ENCODE assay signal across 9 cellular contexts in genomic region chr15:55279100-55279745, GRCh38. TPM values are rescaled to one million over a fixed set of nuclear protein-coding genes. Genes with fewer than 3 reads are reported as not detected.
A peak's percentile ranks its signal among the peaks of the same experiment; 100 is the strongest.
DNase-seq lines count a peak whose midpoint lies in the region; ATAC-seq and TF ChIP-seq lines count a peak whose summit lies in the region.
"Had no signal": no experiment of that assay in that cellular context is flagged by ENCODE, and none has a peak within 500 bp of the region (broad histone marks: within the 10 kb centered on the region; RNA-seq: fewer than 3 reads in every experiment).

No MANE protein-coding gene starts in this region.

- CTCF ChIA-PET in CD4-positive, alpha-beta memory T cell (lab: Charles Lee; ENCODE audit: partially characterized antibody), result interaction anchor here (4.5 kb wide), 1 partner anchor 61 kb away, joined by 22 read pairs; no protein-coding TSS in a partner anchor

- no peak for TF ChIP-seq CTCF in HL-60 (IDR thresholded peaks at IDR 0.05; ENCODE audit: insufficient read depth, low read length)

- intact Hi-C loops in CD4-positive, alpha-beta memory T cell (cut with micrococcal nuclease), result loop anchor here (1.0 kb wide), 1 partner anchor 11 kb away; no protein-coding TSS in a partner anchor

- peak overlapping the region; percentile 33 to 88 (median 70) for H3K4me3 Mint-ChIP-seq in CD4-positive, alpha-beta memory T cell
- peak overlapping the region; percentile 74 for H3K4me3 Mint-ChIP-seq in activated naive CD8-positive, alpha-beta T cell treated with anti-CD3 and anti-CD28 coated beads, Interleukin-2, amount 10 ng/mL, durations not matched to agents 7 days and 5 days
- H3K4me3 Mint-ChIP-seq in naive thymus-derived CD8-positive, alpha-beta T cell, result peak overlapping the region in 9 of 10 donors; percentile 44 to 76 (median 59)

- H3K4me3 ChIP-seq in CD4-positive, alpha-beta memory T cell (ENCODE audit: low read length in 2 of 2), result peak overlapping the region; percentile 14 to 25
- no peak overlapping the region for H3K4me3 ChIP-seq in HL-60 (replicated peaks; ENCODE audit: insufficient read depth, low read length)
- H3K4me3 ChIP-seq: cardiac muscle cell had no signal

- H3K4me1 Mint-ChIP-seq in CD4-positive, alpha-beta memory T cell, result peaks cover 67 to 95% (median 81%) of the 10 kb centered on the region in 4 donors
- H3K4me1 Mint-ChIP-seq in activated naive CD8-positive, alpha-beta T cell treated with anti-CD3 and anti-CD28 coated beads, Interleukin-2, amount 10 ng/mL, durations not matched to agents 7 days and 5 days, result peaks cover 79% of the 10 kb centered on the region
- peaks cover 30 to 90% (median 85%) of the 10 kb centered on the region in 4 donors for H3K4me1 Mint-ChIP-seq in naive thymus-derived CD8-positive, alpha-beta T cell

- H3K36me3 ChIP-seq in CD4-positive, alpha-beta memory T cell (ENCODE audit: insufficient read depth, low read length), result no peaks in the 10 kb centered on the region
- H3K36me3 ChIP-seq: cardiac muscle cell had no signal

- no peaks in the 10 kb centered on the region for H3K9me3 Mint-ChIP-seq in CD4-positive, alpha-beta memory T cell
- H3K9me3 Mint-ChIP-seq in activated naive CD8-positive, alpha-beta T cell treated with anti-CD3 and anti-CD28 coated beads, Interleukin-2, amount 10 ng/mL, durations not matched to agents 7 days and 5 days, result no peaks in the 10 kb centered on the region
- no peaks in the 10 kb centered on the region for H3K9me3 Mint-ChIP-seq in naive thymus-derived CD8-positive, alpha-beta T cell

- peaks cover 84% of the 10 kb centered on the region for H3K4me1 ChIP-seq in CD4-positive, alpha-beta memory T cell (ENCODE audit: insufficient read depth, low read length)

- peak overlapping the region; percentile 56 for H3K27ac ChIP-seq in CD4-positive, alpha-beta memory T cell (ENCODE audit: low read depth, low read length)
- peak overlapping the region; percentile 66 for H3K27ac ChIP-seq in HL-60 (replicated peaks)
- H3K27ac ChIP-seq: cardiac muscle cell had no signal

- TF ChIP-seq POLR2A in erythroblast (IDR thresholded peaks at IDR 0.05; ENCODE audit: low read length), result no peak

- H3K36me3 Mint-ChIP-seq in CD4-positive, alpha-beta memory T cell, result peaks cover 0 to 6% of the 10 kb centered on the region in 2 donors
- peaks cover 13% of the 10 kb centered on the region for H3K36me3 Mint-ChIP-seq in activated naive CD8-positive, alpha-beta T cell treated with anti-CD3 and anti-CD28 coated beads, Interleukin-2, amount 10 ng/mL, durations not matched to agents 7 days and 5 days
- peaks cover 0 to 3% (median 2%) of the 10 kb centered on the region in 3 donors for H3K36me3 Mint-ChIP-seq in naive thymus-derived CD8-positive, alpha-beta T cell

- H3K27me3 Mint-ChIP-seq in CD4-positive, alpha-beta memory T cell, result no peaks in the 10 kb centered on the region
- H3K27me3 Mint-ChIP-seq in activated naive CD8-positive, alpha-beta T cell treated with anti-CD3 and anti-CD28 coated beads, Interleukin-2, amount 10 ng/mL, durations not matched to agents 7 days and 5 days, result no peaks in the 10 kb centered on the region
- no peaks in the 10 kb centered on the region for H3K27me3 Mint-ChIP-seq in naive thymus-derived CD8-positive, alpha-beta T cell

- ATAC-seq in activated naive CD8-positive, alpha-beta T cell treated with anti-CD3 and anti-CD28 coated beads, Interleukin-2, amount 10 ng/mL, durations not matched to agents 7 days and 5 days (ENCODE audit: low read depth), result no peak
- ATAC-seq in naive thymus-derived CD8-positive, alpha-beta T cell, result no peak
- ATAC-seq in HG02610 (IDR thresholded peaks at IDR 0.05; ENCODE audit: unreplicated experiment), result no peak

- H3K27me3 ChIP-seq in CD4-positive, alpha-beta memory T cell (ENCODE audit: insufficient read depth, low read length), result no peaks in the 10 kb centered on the region
- no peaks in the 10 kb centered on the region for H3K27me3 ChIP-seq in HL-60 (ENCODE audit: insufficient read depth, poor library complexity, severe bottlenecking)
- H3K27me3 ChIP-seq: cardiac muscle cell had no signal

- POLR2A ChIA-PET in CD4-positive, alpha-beta memory T cell (lab: Charles Lee; ENCODE audit: partially characterized antibody), result interaction anchor here (1.2 to 14.7 kb wide), 4 partner anchors 9 to 82 kb away, joined by 5 to 201 read pairs (median 6); partner anchors contain the start of gene RSL24D1
- POLR2A ChIA-PET in activated naive CD8-positive, alpha-beta T cell treated with anti-CD3 and anti-CD28 coated beads, Interleukin-2, amount 10 ng/mL, durations not matched to agents 7 days and 5 days (lab: Charles Lee), result interaction anchor here (1.9 to 2.8 kb wide), 2 partner anchors 12 to 58 kb away, joined by 8 to 14 read pairs; no protein-coding TSS in a partner anchor
- POLR2A ChIA-PET in naive thymus-derived CD8-positive, alpha-beta T cell (lab: Charles Lee), result interaction anchor here (1.0 to 2.0 kb wide), 3 partner anchors 9 to 40 kb away, joined by 5 read pairs; partner anchors contain the start of genes PIGB and PIGBOS1

- no peaks in the 10 kb centered on the region for H3K9me3 ChIP-seq in CD4-positive, alpha-beta memory T cell (ENCODE audit: control insufficient read depth in 1 of 2, low read length in 2 of 2)

- H3K27ac Mint-ChIP-seq in CD4-positive, alpha-beta memory T cell, result peak overlapping the region; percentile 87 to 98 (median 95)
- peak overlapping the region; percentile 92 for H3K27ac Mint-ChIP-seq in activated naive CD8-positive, alpha-beta T cell treated with anti-CD3 and anti-CD28 coated beads, Interleukin-2, amount 10 ng/mL, durations not matched to agents 7 days and 5 days
- peak overlapping the region; percentile 86 to 98 (median 94) for H3K27ac Mint-ChIP-seq in naive thymus-derived CD8-positive, alpha-beta T cell

- DNase-seq in CD4-positive, alpha-beta memory T cell, result no peak
- DNase-seq in HL-60 (ENCODE audit: low read depth in 1 of 2, low spot score in 1 of 2) (no peak), erythroblast (lab: John Stamatoyannopoulos, UW) (no peak)
- DNase-seq in activated naive CD8-positive, alpha-beta T cell treated with anti-CD3 and anti-CD28 coated beads, Interleukin-2, amount 10 ng/mL, durations not matched to agents 7 days and 5 days, result no peak
- no peak for DNase-seq in naive thymus-derived CD8-positive, alpha-beta T cell
- no peak for DNase-seq in effector CD4-positive, alpha-beta T cell
- DNase-seq: stimulated activated CD4-positive, alpha-beta T cell treated with anti-CD3 and anti-CD28 coated beads, Interleukin-4, amount 100 ng/mL, for 1 hour had no signal

RNA-seq across cellular contexts. Expression of gene RAB27A, which starts 10.4 kb away (rescaled TPM):
- total RNA-seq in CD4-positive, alpha-beta memory T cell, result 10 to 100 TPM; 44.6 to 52.5 TPM
- polyA plus RNA-seq in CD4-positive, alpha-beta memory T cell, result 10 to 100 TPM; 52.1 to 55.7 TPM
- 10 to 100 TPM; 80.1 to 87.3 TPM for total RNA-seq in activated naive CD8-positive, alpha-beta T cell treated with anti-CD3 and anti-CD28 coated beads, Interleukin-2, amount 10 ng/mL, durations not matched to agents 7 days and 5 days
- 10 to 100 TPM; 26.2 to 28.0 TPM for total RNA-seq in naive thymus-derived CD8-positive, alpha-beta T cell
- 10 to 100 TPM; 35.0 to 88.0 (median 39.3) TPM for polyA plus RNA-seq in naive thymus-derived CD8-positive, alpha-beta T cell

RNA-seq across cellular contexts. Expression of gene PIGBOS1, which starts 39.7 kb away (rescaled TPM):
- total RNA-seq in CD4-positive, alpha-beta memory T cell, result 10 to 100 TPM; 14.1 to 20.3 TPM
- 10 to 100 TPM; 27.8 to 37.8 TPM for polyA plus RNA-seq in CD4-positive, alpha-beta memory T cell
- 10 to 100 TPM; 10.3 to 13.8 TPM for total RNA-seq in activated naive CD8-positive, alpha-beta T cell treated with anti-CD3 and anti-CD28 coated beads, Interleukin-2, amount 10 ng/mL, durations not matched to agents 7 days and 5 days
- 10 to 100 TPM; 15.7 to 16.5 TPM for total RNA-seq in naive thymus-derived CD8-positive, alpha-beta T cell
- polyA plus RNA-seq in naive thymus-derived CD8-positive, alpha-beta T cell, result 10 to 100 TPM; 28.4 to 37.5 (median 34.0) TPM

RNA-seq across cellular contexts. Expression of gene PIGB, which starts 39.8 kb away (rescaled TPM):
- total RNA-seq in CD4-positive, alpha-beta memory T cell, result 10 to 100 TPM; 26.4 to 28.6 TPM
- polyA plus RNA-seq in CD4-positive, alpha-beta memory T cell, result 10 to 100 TPM; 13.0 to 18.7 TPM
- 10 to 100 TPM; 17.6 to 26.1 TPM for total RNA-seq in activated naive CD8-positive, alpha-beta T cell treated with anti-CD3 and anti-CD28 coated beads, Interleukin-2, amount 10 ng/mL, durations not matched to agents 7 days and 5 days
- 10 to 100 TPM; 12.4 to 21.2 TPM for total RNA-seq in naive thymus-derived CD8-positive, alpha-beta T cell
- 10 to 100 TPM; 10.8 to 15.3 (median 13.5) TPM for polyA plus RNA-seq in naive thymus-derived CD8-positive, alpha-beta T cell
